Comparison of ENCODE assay signal across 18 cellular contexts in the genomic region with DNA sequence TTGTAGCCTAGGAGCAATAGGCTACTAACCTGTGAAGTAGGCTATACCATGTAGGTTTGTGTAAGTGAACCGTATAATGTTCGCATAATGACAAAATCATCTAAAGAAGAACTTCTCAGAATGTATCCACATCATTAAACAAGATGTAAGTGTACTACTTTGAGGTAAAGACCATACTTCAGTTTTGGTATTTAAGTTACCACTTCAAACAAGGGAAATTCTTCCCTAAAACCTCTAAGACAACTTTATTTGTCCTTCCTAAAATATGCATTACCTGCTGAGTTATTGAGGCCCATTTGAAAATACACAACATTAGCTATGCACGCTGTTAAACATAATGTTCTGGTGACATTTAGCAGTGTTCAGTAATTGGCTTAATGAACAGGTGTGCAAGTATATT.
DNase-seq lines count a peak whose midpoint lies in the region; ATAC-seq, FAIRE-seq and TF ChIP-seq lines count a peak whose summit lies in the region.
"Had no signal": no experiment of that assay in that cellular context is flagged by ENCODE, and none has a peak within 500 bp of the region (broad histone marks: within the 10 kb centered on the region; RNA-seq: fewer than 3 reads in every experiment).

No MANE protein-coding gene starts in this region.

- H2AFZ ChIP-seq in GM12878 (ENCODE audit: control insufficient read depth, low read depth, low read length), result no peak overlapping the region

- SMC1A ChIA-PET in GM12878 (lab: Charles Lee; ENCODE audit: uncharacterized antibody, unreplicated experiment), result no interaction called here

- no peak for TF ChIP-seq POLR2A in GM12891 (IDR thresholded peaks at IDR 0.05; ENCODE audit: low read depth, low read length)
- no peak for TF ChIP-seq POLR2A in GM12878 (IDR thresholded peaks at IDR 0.05; ENCODE audit: low read depth, low read length)

- H3K4me2 ChIP-seq in GM12878 (ENCODE audit: control insufficient read depth, insufficient read depth), result no peak overlapping the region
- H3K4me2 ChIP-seq: BLaER1 treated with 17β-estradiol and CSF1 and Interleukin-3, amounts not matched to agents 10 nM and 100 nM had no signal

- RAD21 ChIA-PET in GM12878 (lab: Charles Lee; ENCODE audit: unreplicated experiment), result interaction anchor here (0.7 kb wide), 1 partner anchor 10 kb away, joined by 3 read pairs; no protein-coding TSS in a partner anchor

- no peaks in the 10 kb centered on the region for H3K9me3 ChIP-seq in GM12878 (replicated peaks; ENCODE audit: control insufficient read depth, insufficient read depth, low read length)
- H3K9me3 ChIP-seq: BLaER1 treated with 17β-estradiol and CSF1 and Interleukin-3, amounts not matched to agents 10 nM and 100 nM; Caco-2 had no signal

- no peak for DNase-seq in GM12891 (ENCODE audit: insufficient read length, low spot score)
- no peak for DNase-seq in GM12878 (ENCODE audit: low read depth, low spot score)
- DNase-seq in NCI-H2029 treated with DMSO at 0.1 percent for 48 hours (lab: John Stamatoyannopoulos, UW), result no peak
- DNase-seq in GM20000 (ENCODE audit: low spot score), result no peak
- DNase-seq in activated naive CD4-positive, alpha-beta T cell treated with Interleukin-2 at 50 U/mL for 16 hours, result no peak
- DNase-seq: 8988T; AML-193; Caco-2; Calu3; CD4-positive, alpha-beta T cell; CD8-positive, alpha-beta T cell; DMS79 treated with DMSO at 0.1 percent for 48 hours; GF-D8 had no signal

- TF ChIP-seq CTCF in GM12878 (IDR thresholded peaks at IDR 0.05 in 2 of 3, conservative IDR thresholded peaks at IDR 0.05 in 1 of 3; ENCODE audit: control insufficient read depth in 2 of 3, extremely low read depth in 1 of 3, insufficient read depth in 1 of 3, low read depth in 3 of 3, low read length in 3 of 3) (no peak), GM20000 (IDR thresholded peaks at IDR 0.05; ENCODE audit: extremely low read depth, missing control alignments) (no peak)

- in situ Hi-C loops in GM12878 (cut with MboI), result no loop called here

- H3K4me1 ChIP-seq in GM12878 (ENCODE audit: control insufficient read depth, insufficient read depth, low read length), result no peaks in the 10 kb centered on the region
- H3K4me1 ChIP-seq: BLaER1 treated with 17β-estradiol and CSF1 and Interleukin-3, amounts not matched to agents 10 nM and 100 nM; Caco-2 had no signal

- CTCF ChIA-PET in GM12878 (lab: Yijun Ruan, JAX), result interaction anchor here (1.4 kb wide), 1 partner anchor 9 kb away, joined by 3 read pairs; no protein-coding TSS in a partner anchor

- intact Hi-C loops in GM12878 (cut with micrococcal nuclease; ENCODE audit: unreplicated experiment), result no loop called here

- BruUV-seq in GM12878 (replicated peaks; lab: Mats Ljungman, UMichigan), result no TSS peak

- POLR2A ChIA-PET in GM12878 (lab: Charles Lee), result no interaction called here

- H3K36me3 ChIP-seq in GM12878 (ENCODE audit: control insufficient read depth in 2 of 2, insufficient read depth in 2 of 2, low read length in 1 of 2), result no peaks in the 10 kb centered on the region

- FAIRE-seq in GM12891 (lab: Jason Lieb, UNC) (peak; percentile 40), GM12878 (lab: Jason Lieb, UNC) (no peak)
- FAIRE-seq: A204.1, D721Med, G401.6 had no signal

- no peak for TF ChIP-seq RAD21 in GM12878 (IDR thresholded peaks at IDR 0.05; ENCODE audit: insufficient read depth, low read depth, low read length)

- no peak for TF ChIP-seq EP300 in GM12878 (IDR thresholded peaks at IDR 0.05; ENCODE audit: borderline replicate concordance in 1 of 2, control insufficient read depth in 1 of 2, low read depth in 2 of 2, low read length in 2 of 2)

- no peak overlapping the region for H3K27ac ChIP-seq in GM12878 (ENCODE audit: control insufficient read depth, insufficient read depth)
- H3K27ac ChIP-seq: BLaER1 treated with 17β-estradiol and CSF1 and Interleukin-3, amounts not matched to agents 10 nM and 100 nM; C4-2B had no signal

- WGBS in GM12878 (ENCODE audit: insufficient coverage, insufficient replicate concordance, low lambda C conversion rate, missing lambda C conversion rate), result 64% methylated on average over 3 of the region's 3 CpGs

- no peaks in the 10 kb centered on the region for H4K20me1 ChIP-seq in GM12878 (ENCODE audit: control insufficient read depth, insufficient read depth)
- H4K20me1 ChIP-seq: BLaER1 treated with 17β-estradiol and CSF1 and Interleukin-3, amounts not matched to agents 10 nM and 100 nM had no signal

- H3K27me3 ChIP-seq in GM12878 (replicated peaks in 1 of 2; ENCODE audit: control insufficient read depth in 2 of 2, insufficient read depth in 2 of 2, low read length in 1 of 2), result no peaks in the 10 kb centered on the region; a peak in 1 of 4 replicates

- no peak for ATAC-seq in GM12878
- ATAC-seq: CD8-positive, alpha-beta T cell had no signal

- no peak overlapping the region for H3K9ac ChIP-seq in GM12878 (ENCODE audit: control insufficient read depth, insufficient read depth, low read length)
- H3K9ac ChIP-seq: BLaER1 treated with 17β-estradiol and CSF1 and Interleukin-3, amounts not matched to agents 10 nM and 100 nM had no signal

- no peaks in the 10 kb centered on the region for H3K79me2 ChIP-seq in GM12878 (ENCODE audit: control insufficient read depth, insufficient read depth, low read length)

- H3K4me3 ChIP-seq in GM12878, result no peak overlapping the region
- H3K4me3 ChIP-seq: BLaER1 treated with 17β-estradiol and CSF1 and Interleukin-3, amounts not matched to agents 10 nM and 100 nM had no signal

TF ChIP-seq in GM12891, 5 proteins besides CTCF, POLR2A, EP300 and RAD21:
- no peak for TF ChIP-seq PAX5 (IDR thresholded peaks at IDR 0.05; ENCODE audit: insufficient read depth, low read length, severe bottlenecking)
- no peak for TF ChIP-seq POLR2AphosphoS5 (IDR thresholded peaks at IDR 0.05; ENCODE audit: low read depth, low read length)
- TF ChIP-seq TAF1 (IDR thresholded peaks at IDR 0.05; ENCODE audit: low read depth, low read length), result no peak
- no peak for TF ChIP-seq SPI1 (IDR thresholded peaks at IDR 0.05; ENCODE audit: low read depth, low read length)
- no peak for TF ChIP-seq POU2F2 (IDR thresholded peaks at IDR 0.05; ENCODE audit: low read depth, low read length)

TF ChIP-seq in GM12878, 131 proteins besides CTCF, POLR2A, EP300 and RAD21:
- peak; percentile 83 for TF ChIP-seq TCF7 (IDR thresholded peaks at IDR 0.05; ENCODE audit: borderline replicate concordance)
- no peak for TF ChIP-seq LARP7 (IDR thresholded peaks at IDR 0.05)
- no peak for TF ChIP-seq ATF7 (IDR thresholded peaks at IDR 0.05; ENCODE audit: low read depth)
- TF ChIP-seq, protein P1, sequence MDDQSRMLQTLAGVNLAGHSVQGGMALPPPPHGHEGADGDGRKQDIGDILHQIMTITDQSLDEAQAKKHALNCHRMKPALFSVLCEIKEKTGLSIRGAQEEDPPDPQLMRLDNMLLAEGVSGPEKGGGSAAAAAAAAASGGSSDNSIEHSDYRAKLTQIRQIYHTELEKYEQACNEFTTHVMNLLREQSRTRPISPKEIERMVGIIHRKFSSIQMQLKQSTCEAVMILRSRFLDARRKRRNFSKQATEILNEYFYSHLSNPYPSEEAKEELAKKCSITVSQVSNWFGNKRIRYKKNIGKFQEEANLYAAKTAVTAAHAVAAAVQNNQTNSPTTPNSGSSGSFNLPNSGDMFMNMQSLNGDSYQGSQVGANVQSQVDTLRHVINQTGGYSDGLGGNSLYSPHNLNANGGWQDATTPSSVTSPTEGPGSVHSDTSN (IDR thresholded peaks at IDR 0.05; ENCODE audit: insufficient replicate concordance, low read depth, low read length), result no peak
- peak; percentile 76 for TF ChIP-seq RUNX3 (IDR thresholded peaks at IDR 0.05; ENCODE audit: low read length)
